In genomic region chr17:75498019-75498725, GRCh38 we compare ENCODE assay signal across 18 cellular contexts. TPM values are rescaled to one million over a fixed set of nuclear protein-coding genes. Genes with fewer than 3 reads are reported as not detected.
A peak's percentile ranks its signal among the peaks of the same experiment; 100 is the strongest.
DNase-seq lines count a peak whose midpoint lies in the region; ATAC-seq lines count a peak whose summit lies in the region.
"Had no signal": no experiment of that assay in that cellular context is flagged by ENCODE, and none has a peak within 500 bp of the region (broad histone marks: within the 10 kb centered on the region; RNA-seq: fewer than 3 reads in every experiment).

No MANE protein-coding gene starts in this region.

- no peaks in the 10 kb centered on the region for H3K9me3 ChIP-seq in naive thymus-derived CD4-positive, alpha-beta T cell (ENCODE audit: control insufficient read depth in 2 of 3, low read length in 3 of 3)
- H3K9me3 ChIP-seq: upper lobe of right lung had no signal

- no peaks in the 10 kb centered on the region for H3K27me3 Mint-ChIP-seq in naive thymus-derived CD4-positive, alpha-beta T cell
- H3K27me3 Mint-ChIP-seq: activated CD4-positive, alpha-beta memory T cell treated with anti-CD3 and anti-CD28 coated beads, Interleukin-2, amount 10 ng/mL, durations not matched to agents 7 days and 5 days; activated T-helper 17 cell treated with anti-CD3 and anti-CD28 coated beads, Interleukin-2, amount 50 U/mL, for 72 hours; stimulated activated naive CD8-positive, alpha-beta T cell treated with anti-CD3 and anti-CD28 coated beads, Interleukin-15, amount 100 ng/mL, for 72 hours had no signal

- H3K27ac Mint-ChIP-seq in naive thymus-derived CD4-positive, alpha-beta T cell: peak overlapping the region in 7 of 9 donors; percentile 34 to 69 (median 58)
- H3K27ac Mint-ChIP-seq: activated CD4-positive, alpha-beta memory T cell treated with anti-CD3 and anti-CD28 coated beads, Interleukin-2, amount 10 ng/mL, durations not matched to agents 7 days and 5 days; activated T-helper 17 cell treated with anti-CD3 and anti-CD28 coated beads, Interleukin-2, amount 50 U/mL, for 72 hours; stimulated activated naive CD8-positive, alpha-beta T cell treated with anti-CD3 and anti-CD28 coated beads, Interleukin-15, amount 100 ng/mL, for 72 hours had no signal

- peak overlapping the region in 1 of 10 donors; percentile 23 for H3K4me3 Mint-ChIP-seq in naive thymus-derived CD4-positive, alpha-beta T cell
- H3K4me3 Mint-ChIP-seq: activated CD4-positive, alpha-beta memory T cell treated with anti-CD3 and anti-CD28 coated beads, Interleukin-2, amount 10 ng/mL, durations not matched to agents 7 days and 5 days; activated T-helper 17 cell treated with anti-CD3 and anti-CD28 coated beads, Interleukin-2, amount 50 U/mL, for 72 hours; stimulated activated naive CD8-positive, alpha-beta T cell treated with anti-CD3 and anti-CD28 coated beads, Interleukin-15, amount 100 ng/mL, for 72 hours had no signal

- no peak for ATAC-seq in left ventricle myocardium superior
- ATAC-seq in Right ventricle myocardium inferior: no peak
- ATAC-seq in naive thymus-derived CD4-positive, alpha-beta T cell: peak; percentile 36
- ATAC-seq in GM21381 (IDR thresholded peaks at IDR 0.05; ENCODE audit: unreplicated experiment): no peak
- ATAC-seq: activated T-helper 17 cell treated with anti-CD3 and anti-CD28 coated beads, Interleukin-2, amount 50 U/mL, for 72 hours; stimulated activated naive CD8-positive, alpha-beta T cell treated with anti-CD3 and anti-CD28 coated beads, Interleukin-15, amount 100 ng/mL, for 72 hours had no signal

- CTCF ChIA-PET in naive thymus-derived CD4-positive, alpha-beta T cell (lab: Charles Lee): no interaction called here

- peaks cover 0 to 62% (median 0%) of the 10 kb centered on the region in 3 experiments for H3K36me3 ChIP-seq in naive thymus-derived CD4-positive, alpha-beta T cell (ENCODE audit: control insufficient read depth in 2 of 3, insufficient read depth in 3 of 3, low read length in 3 of 3)

- intact Hi-C loops in left ventricle myocardium superior (cut with micrococcal nuclease) (no loop called here), Right ventricle myocardium inferior (cut with DNase I) (no loop called here)
- intact Hi-C loops in naive thymus-derived CD4-positive, alpha-beta T cell (cut with micrococcal nuclease): no loop called here

- H3K4me1 Mint-ChIP-seq in naive thymus-derived CD4-positive, alpha-beta T cell: peaks cover 0 to 11% (median 7%) of the 10 kb centered on the region in 7 donors
- H3K4me1 Mint-ChIP-seq: activated CD4-positive, alpha-beta memory T cell treated with anti-CD3 and anti-CD28 coated beads, Interleukin-2, amount 10 ng/mL, durations not matched to agents 7 days and 5 days; activated T-helper 17 cell treated with anti-CD3 and anti-CD28 coated beads, Interleukin-2, amount 50 U/mL, for 72 hours had no signal

- POLR2A ChIA-PET in naive thymus-derived CD4-positive, alpha-beta T cell (lab: Charles Lee): interaction anchor here (1.3 to 2.2 kb wide), 2 partner anchors 39 to 42 kb away, joined by 3 to 7 read pairs; partner anchors contain the start of gene TMEM94

- peak; percentile 31 for DNase-seq in left ventricle myocardium superior
- no peak for DNase-seq in Right ventricle myocardium inferior (ENCODE audit: missing footprints)
- DNase-seq in naive thymus-derived CD4-positive, alpha-beta T cell: no peak
- no peak for DNase-seq in kidney glomerular epithelial cell (lab: John Stamatoyannopoulos, UW)
- DNase-seq in NCI-H526 treated with DMSO at 0.1 percent for 48 hours (lab: John Stamatoyannopoulos, UW): no peak
- DNase-seq: activated CD4-positive, alpha-beta memory T cell treated with anti-CD3 and anti-CD28 coated beads, Interleukin-2, amount 10 ng/mL, durations not matched to agents 7 days and 5 days; amygdala; cerebellar nuclear complex; left colon; NCI-H187 treated with DMSO at 0.1 percent for 48 hours; stimulated activated CD4-positive, alpha-beta T cell treated with anti-CD3 and anti-CD28 coated beads, Interleukin-1b, Interleukin-23, amount 100 ng/mL, for 48 hours; stimulated activated naive CD8-positive, alpha-beta T cell treated with anti-CD3 and anti-CD28 coated beads, Interleukin-15, amount 100 ng/mL, for 72 hours; T-helper 1 cell; upper lobe of right lung had no signal

- peaks cover 0 to 20% (median 3%) of the 10 kb centered on the region in 5 donors for H3K36me3 Mint-ChIP-seq in naive thymus-derived CD4-positive, alpha-beta T cell

- H3K4me3 ChIP-seq in naive thymus-derived CD4-positive, alpha-beta T cell (ENCODE audit: low read length): no peak overlapping the region
- H3K4me3 ChIP-seq: upper lobe of right lung had no signal

- peaks cover 0 to 7% of the 10 kb centered on the region in 2 donors for H3K4me1 ChIP-seq in naive thymus-derived CD4-positive, alpha-beta T cell (ENCODE audit: control insufficient read depth in 2 of 2, insufficient read depth in 2 of 2, low read length in 2 of 2)
- H3K4me1 ChIP-seq: upper lobe of right lung had no signal

- H3K9me3 Mint-ChIP-seq in naive thymus-derived CD4-positive, alpha-beta T cell: no peaks in the 10 kb centered on the region
- H3K9me3 Mint-ChIP-seq: activated CD4-positive, alpha-beta memory T cell treated with anti-CD3 and anti-CD28 coated beads, Interleukin-2, amount 10 ng/mL, durations not matched to agents 7 days and 5 days; activated T-helper 17 cell treated with anti-CD3 and anti-CD28 coated beads, Interleukin-2, amount 50 U/mL, for 72 hours; stimulated activated naive CD8-positive, alpha-beta T cell treated with anti-CD3 and anti-CD28 coated beads, Interleukin-15, amount 100 ng/mL, for 72 hours had no signal

- H3K27ac ChIP-seq in cingulate gyrus (ENCODE audit: low read depth, low read length): peak overlapping the region; percentile 91
- peak overlapping the region; percentile 3 for H3K27ac ChIP-seq in naive thymus-derived CD4-positive, alpha-beta T cell (ENCODE audit: low read depth, low read length)
- H3K27ac ChIP-seq: WERI-Rb-1 had no signal

- no peaks in the 10 kb centered on the region for H3K27me3 ChIP-seq in naive thymus-derived CD4-positive, alpha-beta T cell (ENCODE audit: control insufficient read depth in 2 of 2, insufficient read depth in 2 of 2, low read length in 2 of 2)
- H3K27me3 ChIP-seq: upper lobe of right lung had no signal

RNA-seq across cellular contexts. Expression of gene CASKIN2, which starts 17.2 kb away (rescaled TPM):
- total RNA-seq in left ventricle myocardium superior (36.6 TPM), Right ventricle myocardium inferior (39.1 TPM)
- total RNA-seq in naive thymus-derived CD4-positive, alpha-beta T cell: 1 to 10 TPM in 2 of 5 experiments, under 1 TPM in 3; 0.22 to 1.2 (median 0.92) TPM
- polyA plus RNA-seq in naive thymus-derived CD4-positive, alpha-beta T cell: under 1 TPM in 1 of 2 donors, not detected in 1; 0.28 TPM

RNA-seq across cellular contexts. Expression of gene TSEN54, which starts 18.2 kb away (rescaled TPM):
- 8.3 TPM for total RNA-seq in left ventricle myocardium superior
- 6.1 TPM for total RNA-seq in Right ventricle myocardium inferior
- 10 to 100 TPM; 36.2 to 62.9 (median 56.0) TPM for total RNA-seq in naive thymus-derived CD4-positive, alpha-beta T cell
- polyA plus RNA-seq in naive thymus-derived CD4-positive, alpha-beta T cell: 10 to 100 TPM; 64.6 to 85.0 TPM

RNA-seq across cellular contexts. Expression of gene LLGL2, which starts 27.3 kb away (rescaled TPM):
- 5.1 TPM for total RNA-seq in left ventricle myocardium superior
- total RNA-seq in Right ventricle myocardium inferior: 4.1 TPM
- 10 to 100 TPM; 22.4 to 55.7 (median 33.7) TPM for total RNA-seq in naive thymus-derived CD4-positive, alpha-beta T cell
- 10 to 100 TPM in 1 of 2 donors, 1 to 10 TPM in 1; 9.2 to 12.8 TPM for polyA plus RNA-seq in naive thymus-derived CD4-positive, alpha-beta T cell

RNA-seq across cellular contexts. Expression of gene TMEM94, which starts 41.7 kb away (rescaled TPM):
- total RNA-seq in left ventricle myocardium superior: 56.8 TPM
- total RNA-seq in Right ventricle myocardium inferior: 50.3 TPM
- 10 to 100 TPM; 74.1 to 97.2 (median 81.9) TPM for total RNA-seq in naive thymus-derived CD4-positive, alpha-beta T cell
- 10 to 100 TPM; 11.7 to 27.2 TPM for polyA plus RNA-seq in naive thymus-derived CD4-positive, alpha-beta T cell

Comparison
In these comparisons a context has a peak if more than half of its experiments do, and no peak if none do; other contexts are left out.
1. RNA of gene CASKIN2, which starts 17.2 kb away (total RNA-seq): 39.1 TPM in Right ventricle myocardium inferior (single experiment) and 36.6 TPM in left ventricle myocardium superior (single experiment); 0.22 to 1.2 TPM in naive thymus-derived CD4-positive, alpha-beta T cell; every median in the first group is over 10 times any median in the second.